23 cellular contexts compared by ENCODE assay signal in the genomic region with DNA sequence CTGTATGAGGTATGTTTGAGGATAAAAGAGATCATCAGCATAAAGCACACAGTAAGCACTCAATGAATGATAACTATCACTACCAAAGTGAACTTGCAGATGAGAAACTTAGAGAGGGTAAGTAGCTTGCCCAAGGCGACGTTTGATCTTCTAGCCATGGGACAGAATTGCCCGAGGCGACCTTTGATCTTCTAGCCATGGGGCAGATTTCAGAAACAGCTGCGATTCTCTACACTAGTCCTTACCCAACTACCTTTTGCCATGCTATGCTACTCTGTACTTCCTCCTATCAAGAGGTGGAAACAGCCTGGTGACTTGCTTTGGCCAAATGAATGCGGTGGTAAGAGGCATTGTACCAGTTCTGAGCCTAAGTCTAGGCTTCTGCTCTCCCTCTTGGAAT. TPM values are rescaled to one million over a fixed set of nuclear protein-coding genes. Genes with fewer than 3 reads are reported as not detected.
DNase-seq lines count a peak whose midpoint lies in the region; ATAC-seq and TF ChIP-seq lines count a peak whose summit lies in the region.
"Had no signal": no experiment of that assay in that cellular context is flagged by ENCODE, and none has a peak within 500 bp of the region (broad histone marks: within the 10 kb centered on the region; RNA-seq: fewer than 3 reads in every experiment).

No MANE protein-coding gene starts in this region.

- no peak overlapping the region for H4K91ac ChIP-seq in trophoblast cell (ENCODE audit: low read depth, low read length)

- H4K12ac ChIP-seq in trophoblast cell (ENCODE audit: low read depth, low read length), result no peak overlapping the region

- H3K4me1 ChIP-seq in esophagus muscularis mucosa, result peaks cover 2 to 82% (median 66%) of the 10 kb centered on the region in 4 donors
- no peaks in the 10 kb centered on the region for H3K4me1 ChIP-seq in liver (ENCODE audit: control insufficient read depth in 4 of 4, insufficient read depth in 4 of 4, low read length in 3 of 4)
- H3K4me1 ChIP-seq in trophoblast cell (ENCODE audit: control insufficient read depth in 1 of 2, insufficient read depth in 2 of 2, low read length in 2 of 2), result peaks cover 8 to 11% of the 10 kb centered on the region in 2 experiments
- H3K4me1 ChIP-seq in stomach, result peaks cover 0 to 2% (median 0%) of the 10 kb centered on the region in 4 donors

- H3K4ac ChIP-seq in trophoblast cell (ENCODE audit: low read depth, low read length), result no peak overlapping the region

- no peak overlapping the region for H3K18ac ChIP-seq in trophoblast cell (ENCODE audit: low read length)

- intact Hi-C loops in esophagus muscularis mucosa (cut with DNase I), result loop anchor here (5.0 kb wide), 1 partner anchor 62 kb away; no protein-coding TSS in a partner anchor
- intact Hi-C loops in stomach (cut with DNase I; ENCODE audit: low total_unique reads), result loop anchor here (10.0 kb wide), 1 partner anchor 90 kb away; no protein-coding TSS in a partner anchor

- TF ChIP-seq POLR2A in esophagus muscularis mucosa (IDR thresholded peaks at IDR 0.05; ENCODE audit: low read depth) (no peak), stomach (IDR thresholded peaks at IDR 0.05) (no peak)

- H3K27ac ChIP-seq in esophagus muscularis mucosa (replicated peaks in 1 of 4) (peak overlapping the region in 3 of 4 donors; percentile 86 to 97 (median 86)), liver (ENCODE audit: low read depth in 1 of 2, low read length in 2 of 2) (no peak overlapping the region), trophoblast cell (ENCODE audit: low read depth, low read length) (no peak overlapping the region), stomach (no peak overlapping the region)
- H3K27ac ChIP-seq: C4-2B had no signal

- no peak for TF ChIP-seq CTCF in esophagus muscularis mucosa (IDR thresholded peaks at IDR 0.05)
- TF ChIP-seq CTCF in liver (IDR thresholded peaks at IDR 0.05; ENCODE audit: low read depth, low read length, missing input control), result no peak
- TF ChIP-seq CTCF in stomach (IDR thresholded peaks at IDR 0.05), result no peak

- TF ChIP-seq EP300 in esophagus muscularis mucosa (IDR thresholded peaks at IDR 0.05) (no peak), stomach (IDR thresholded peaks at IDR 0.05) (no peak)

- DNase-seq in esophagus muscularis mucosa (ENCODE audit: extremely low spot score) (no peak), trophoblast cell (peak; percentile 46 to 87), NCI-H82 treated with DMSO at 0.1 percent for 48 hours (lab: John Stamatoyannopoulos, UW; ENCODE audit: unreplicated experiment) (no peak), SHP77 (lab: John Stamatoyannopoulos, UW) (no peak), stomach (no peak)
- DNase-seq in activated T-cell treated with anti-CD3 and anti-CD28 coated beads, Interleukin-2, amount 50 U/mL, for 4 hours, result no peak
- DNase-seq: CD8-positive, alpha-beta memory T cell; DND-41; Kasumi-1; MV-4-11; NCI-H1105; NCI-H1436 treated with DMSO at 0.1 percent for 48 hours; NCI-H187 treated with DMSO at 0.1 percent for 48 hours; NCI-H2107; NCI-H524; NCI-H748 treated with DMSO at 0.1 percent for 48 hours; PC-3; Right ventricle myocardium superior; RPMI8226 had no signal

- no peak overlapping the region for H3K23ac ChIP-seq in trophoblast cell (ENCODE audit: low read length)

- H2BK12ac ChIP-seq in trophoblast cell (ENCODE audit: low read length), result no peak overlapping the region

- H2BK120ac ChIP-seq in trophoblast cell (ENCODE audit: insufficient read depth, low read length, poor library complexity), result no peak overlapping the region

- H3K4me3 ChIP-seq in esophagus muscularis mucosa (no peak overlapping the region), liver (ENCODE audit: low read depth in 1 of 3, low read length in 3 of 3) (no peak overlapping the region), trophoblast cell (ENCODE audit: low read depth, low read length) (no peak overlapping the region), stomach (no peak overlapping the region)
- H3K4me3 ChIP-seq: K562 had no signal

- no peak overlapping the region for H2BK5ac ChIP-seq in trophoblast cell (ENCODE audit: low read depth, low read length, poor library complexity)

- no peaks in the 10 kb centered on the region for H3K36me3 Mint-ChIP-seq in activated T-cell treated with anti-CD3 and anti-CD28 coated beads, Interleukin-2, amount 50 U/mL, for 4 hours (ENCODE audit: insufficient read depth)
- H3K36me3 Mint-ChIP-seq: CD8-positive, alpha-beta memory T cell had no signal

- peaks cover 1% of the 10 kb centered on the region for H3K79me1 ChIP-seq in trophoblast cell (ENCODE audit: low read length)

- 96% methylated on average over 6 of the region's 6 CpGs for WGBS in esophagus muscularis mucosa
- WGBS in liver, result 63% methylated on average over 6 of the region's 6 CpGs
- no CpG with 5 or more reads among the region's 6 CpGs for WGBS in trophoblast cell (ENCODE audit: extremely low coverage, insufficient coverage, insufficient read length)
- WGBS in stomach, 5 donors, result 82 to 93% (median 91%) methylated on average over 6 of the region's 6 CpGs

- no peak overlapping the region for H3K4me3 Mint-ChIP-seq in activated T-cell treated with anti-CD3 and anti-CD28 coated beads, Interleukin-2, amount 50 U/mL, for 4 hours
- H3K4me3 Mint-ChIP-seq: B cell; CD8-positive, alpha-beta memory T cell had no signal

- no peak overlapping the region for H4K8ac ChIP-seq in trophoblast cell (ENCODE audit: low read depth, low read length)

- H3K9me3 Mint-ChIP-seq in activated T-cell treated with anti-CD3 and anti-CD28 coated beads, Interleukin-2, amount 50 U/mL, for 4 hours, result no peaks in the 10 kb centered on the region
- H3K9me3 Mint-ChIP-seq: CD8-positive, alpha-beta memory T cell had no signal

- H3K9ac ChIP-seq in liver (ENCODE audit: low read depth in 1 of 2, low read length in 2 of 2), result no peak overlapping the region
- no peak overlapping the region for H3K9ac ChIP-seq in trophoblast cell (ENCODE audit: low read length)

- no peaks in the 10 kb centered on the region for H3K79me2 ChIP-seq in trophoblast cell (ENCODE audit: control insufficient read depth, insufficient read depth, low read length, poor library complexity)

- no peak overlapping the region for H2AK5ac ChIP-seq in trophoblast cell (ENCODE audit: low read length)

- no peaks in the 10 kb centered on the region for H3K36me3 ChIP-seq in esophagus muscularis mucosa
- H3K36me3 ChIP-seq in liver (ENCODE audit: control insufficient read depth in 4 of 4, insufficient read depth in 3 of 4, low read depth in 1 of 4, low read length in 3 of 4), result no peaks in the 10 kb centered on the region
- no peaks in the 10 kb centered on the region for H3K36me3 ChIP-seq in trophoblast cell (ENCODE audit: control insufficient read depth in 1 of 2, insufficient read depth in 2 of 2, low read length in 2 of 2)
- no peaks in the 10 kb centered on the region for H3K36me3 ChIP-seq in stomach

- H3K27me3 ChIP-seq in esophagus muscularis mucosa (no peaks in the 10 kb centered on the region), liver (ENCODE audit: control insufficient read depth in 4 of 4, insufficient read depth in 4 of 4, low read length in 3 of 4) (no peaks in the 10 kb centered on the region), trophoblast cell (ENCODE audit: insufficient read depth, low read length) (no peaks in the 10 kb centered on the region), stomach (no peaks in the 10 kb centered on the region)

- H3K27me3 Mint-ChIP-seq in activated T-cell treated with anti-CD3 and anti-CD28 coated beads, Interleukin-2, amount 50 U/mL, for 4 hours (ENCODE audit: low read depth), result peaks cover 1% of the 10 kb centered on the region
- H3K27me3 Mint-ChIP-seq: B cell had no signal

- H2AFZ ChIP-seq in trophoblast cell (ENCODE audit: insufficient read depth, low read length, poor library complexity), result no peak overlapping the region

- no peaks in the 10 kb centered on the region for H3K9me3 ChIP-seq in esophagus muscularis mucosa
- H3K9me3 ChIP-seq in liver (ENCODE audit: control insufficient read depth in 4 of 4, low read length in 3 of 4), result no peaks in the 10 kb centered on the region
- H3K9me3 ChIP-seq in trophoblast cell (ENCODE audit: insufficient read depth, low read depth, low read length), result no peaks in the 10 kb centered on the region
- H3K9me3 ChIP-seq in stomach, result no peaks in the 10 kb centered on the region

- no peak for TF ChIP-seq RAD21 in liver (IDR thresholded peaks at IDR 0.05)

- H3K4me2 ChIP-seq in trophoblast cell (ENCODE audit: low read length), result no peak overlapping the region

- H3K4me1 Mint-ChIP-seq in activated T-cell treated with anti-CD3 and anti-CD28 coated beads, Interleukin-2, amount 50 U/mL, for 4 hours (ENCODE audit: low read depth), result no peaks in the 10 kb centered on the region
- H3K4me1 Mint-ChIP-seq: B cell; CD8-positive, alpha-beta memory T cell had no signal

- no peak overlapping the region for H3K14ac ChIP-seq in trophoblast cell (ENCODE audit: low read length)

- no peak for ATAC-seq in activated T-cell treated with anti-CD3 and anti-CD28 coated beads, Interleukin-2, amount 50 U/mL, for 4 hours
- ATAC-seq: K562, PC-3 had no signal

TF ChIP-seq in liver, 16 proteins besides CTCF, POLR2A, EP300 and RAD21:
- TF ChIP-seq SP1 (IDR thresholded peaks at IDR 0.05) (peak; percentile 26), NR2F2 (IDR thresholded peaks at IDR 0.05) (no peak), HNF4A (conservative IDR thresholded peaks at IDR 0.05) (peak; percentile 72 to 76), RXRA (IDR thresholded peaks at IDR 0.05) (peak in 1 of 2 donors; percentile 31)
- TF ChIP-seq, protein P1, sequence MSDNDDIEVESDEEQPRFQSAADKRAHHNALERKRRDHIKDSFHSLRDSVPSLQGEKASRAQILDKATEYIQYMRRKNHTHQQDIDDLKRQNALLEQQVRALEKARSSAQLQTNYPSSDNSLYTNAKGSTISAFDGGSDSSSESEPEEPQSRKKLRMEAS (IDR thresholded peaks at IDR 0.05), result peak; percentile 16

RNA-seq across cellular contexts. Expression of a gene that starts 23.7 kb away (rescaled TPM):
- total RNA-seq in esophagus muscularis mucosa (100 to 1,000 TPM; 169 to 275 (median 195) TPM), liver (1 to 10 TPM; 6.0 to 9.0 TPM), stomach (10 to 100 TPM in 3 of 5 donors, 1 to 10 TPM in 2; 7.6 to 42.9 (median 13.6) TPM)
- polyA plus RNA-seq in liver (1 to 10 TPM; 1.3 to 2.8 TPM), stomach (1 to 10 TPM in 1 of 3 donors, under 1 TPM in 2; 0.76 to 3.5 (median 0.81) TPM)
- polyA plus RNA-seq in trophoblast cell (2013), result 5.9 and 6.1 TPM in 2 replicates
- 10 to 100 TPM; 13.6 to 15.1 (median 14.1) TPM for total RNA-seq in activated T-cell treated with anti-CD3 and anti-CD28 coated beads, Interleukin-2, amount 50 U/mL, for 4 hours

Comparison
In these comparisons a context has a peak if more than half of its experiments do, and no peak if none do; other contexts are left out.
1. DNase-seq: peak in trophoblast cell (2 of 2); none in esophagus muscularis mucosa (single experiment), activated T-cell treated with anti-CD3 and anti-CD28 coated beads, Interleukin-2, amount 50 U/mL, for 4 hours (single experiment), NCI-H82 treated with DMSO at 0.1 percent for 48 hours (single experiment), SHP77 (0 of 2) and stomach (single experiment).
2. H3K27ac ChIP-seq: peak in esophagus muscularis mucosa (3 of 4); none in liver (0 of 2), trophoblast cell (single experiment) and stomach (0 of 5).